ENCODE assay signal across 8 cellular contexts in genomic region chr13:60329221-60329983, GRCh38.
DNase-seq lines count a peak whose midpoint lies in the region; ATAC-seq and TF ChIP-seq lines count a peak whose summit lies in the region.

No MANE protein-coding gene starts in this region.

- H3K9me3 Mint-ChIP-seq in neural progenitor cell, result no peaks in the 10 kb centered on the region

- no peak overlapping the region for H3K9ac ChIP-seq in neural progenitor cell

- H3K4me2 ChIP-seq in neural progenitor cell, result no peak overlapping the region

- ATAC-seq in GM19351 (IDR thresholded peaks at IDR 0.05; ENCODE audit: unreplicated experiment), result peak; percentile 83
- peak; percentile 52 for ATAC-seq in HG03460 (IDR thresholded peaks at IDR 0.05; ENCODE audit: unreplicated experiment)

- no peaks in the 10 kb centered on the region for H3K36me3 Mint-ChIP-seq in neural progenitor cell

- H3K27ac Mint-ChIP-seq in neural progenitor cell, result no peak overlapping the region

- peak; percentile 47 for TF ChIP-seq CTCF in cardiac fibroblast (IDR thresholded peaks at IDR 0.05; ENCODE audit: low read depth, low read length)
- peak; percentile 80 for TF ChIP-seq CTCF in neural progenitor cell (IDR thresholded peaks at IDR 0.05)

- peak overlapping the region; percentile 45 for H2AFZ ChIP-seq in neural progenitor cell (replicated peaks)

- no peaks in the 10 kb centered on the region for H3F3A ChIP-seq in neural progenitor cell (ENCODE audit: low read depth)

- H3K4me1 Mint-ChIP-seq in neural progenitor cell, result no peaks in the 10 kb centered on the region

- H3K4me3 ChIP-seq in cardiac fibroblast (replicated peaks in 1 of 2; ENCODE audit: low read depth in 2 of 2, low read length in 2 of 2), result no peak overlapping the region
- no peak overlapping the region for H3K4me3 ChIP-seq in neural progenitor cell

- H3K79me2 ChIP-seq in neural progenitor cell (ENCODE audit: low read depth), result no peaks in the 10 kb centered on the region

- DNase-seq in DMS153 (lab: John Stamatoyannopoulos, UW), result peak; percentile 66
- peak; percentile 91 for DNase-seq in NCI-H748 (lab: John Stamatoyannopoulos, UW; ENCODE audit: unreplicated experiment)
- peak; percentile 48 to 55 for DNase-seq in cardiac fibroblast (ENCODE audit: low read depth in 2 of 2)
- peak; percentile 77 for DNase-seq in neural progenitor cell (ENCODE audit: low spot score)
- DNase-seq in activated CD4-positive, CD25-positive, alpha-beta regulatory T cell (lab: John Stamatoyannopoulos, UW), result no peak
- DNase-seq in stimulated activated CD4-positive, alpha-beta T cell treated with anti-CD3 and anti-CD28 coated beads, Interleukin-1b, Interleukin-23, amount 100 ng/mL, for 48 hours, result no peak

- no peaks in the 10 kb centered on the region for H3K9me3 ChIP-seq in neural progenitor cell (ENCODE audit: low read depth)

- no peak overlapping the region for H3K4me3 Mint-ChIP-seq in neural progenitor cell

- no peaks in the 10 kb centered on the region for H3K27me3 ChIP-seq in neural progenitor cell

- no peaks in the 10 kb centered on the region for H3K4me1 ChIP-seq in neural progenitor cell

- H4K20me1 ChIP-seq in neural progenitor cell (ENCODE audit: low read depth), result no peaks in the 10 kb centered on the region

- no peaks in the 10 kb centered on the region for H3K27me3 Mint-ChIP-seq in neural progenitor cell (ENCODE audit: insufficient read depth, low read depth)

- H3K27ac ChIP-seq in neural progenitor cell, result no peak overlapping the region

- no peaks in the 10 kb centered on the region for H3K36me3 ChIP-seq in neural progenitor cell

Comparison
In these comparisons a context has a peak if more than half of its experiments do, and no peak if none do; other contexts are left out.
1. DNase-seq: peak in DMS153 (single experiment), NCI-H748 (single experiment), cardiac fibroblast (2 of 2) and neural progenitor cell (single experiment); none in activated CD4-positive, CD25-positive, alpha-beta regulatory T cell (0 of 4) and stimulated activated CD4-positive, alpha-beta T cell treated with anti-CD3 and anti-CD28 coated beads, Interleukin-1b, Interleukin-23, amount 100 ng/mL, for 48 hours (single experiment).